9 cellular contexts compared by ENCODE assay signal in genomic region chr16:88568710-88569613, GRCh38. TPM values are rescaled to one million over a fixed set of nuclear protein-coding genes. Genes with fewer than 3 reads are reported as not detected.
DNase-seq lines count a peak whose midpoint lies in the region; ATAC-seq and TF ChIP-seq lines count a peak whose summit lies in the region.
"Had no signal": no experiment of that assay in that cellular context is flagged by ENCODE, and none has a peak within 500 bp of the region (broad histone marks: within the 10 kb centered on the region; RNA-seq: fewer than 3 reads in every experiment).

No MANE protein-coding gene starts in this region.

- H3K27me3 ChIP-seq in SJSA1 (replicated peaks) (no peaks in the 10 kb centered on the region), gastrocnemius medialis (no peaks in the 10 kb centered on the region)

- H3K4me1 ChIP-seq in SJSA1 (replicated peaks) (peaks cover 15% of the 10 kb centered on the region), gastrocnemius medialis (peaks cover 22 to 29% of the 10 kb centered on the region in 2 donors)

- DNase-seq in SJSA1 (ENCODE audit: low read depth in 1 of 2, low spot score in 2 of 2) (no peak), fibroblast of villous mesenchyme (ENCODE audit: low read depth) (no peak), gastrocnemius medialis (no peak), D341Med (ENCODE audit: low spot score) (no peak), activated gamma-delta T cell treated with Interleukin-2 at 50 U/mL for 16 hours (no peak), SW480 (ENCODE audit: low spot score) (no peak)
- DNase-seq: activated CD4-positive, alpha-beta T cell treated with anti-CD3 and anti-CD28 coated beads, Interleukin-2, amount 50 U/mL, for 48 hours had no signal

- H3K36me3 ChIP-seq in SJSA1 = peaks cover 22% of the 10 kb centered on the region
- H3K36me3 ChIP-seq in gastrocnemius medialis = no peaks in the 10 kb centered on the region

- in situ Hi-C loops in gastrocnemius medialis (cut with MboI; ENCODE audit: low sequenced_read_pairs in 4 of 4) = loop anchor here in 2 of 4 donors (25.0 kb wide), 2 partner anchors 132 to 807 kb away; partner anchors contain the start of gene KLHDC4 (in 1 of the 2)

- peak; percentile 0 for ATAC-seq in GM21717 (IDR thresholded peaks at IDR 0.05; ENCODE audit: unreplicated experiment)
- ATAC-seq in gastrocnemius medialis = no peak
- ATAC-seq in esophagus mucosa = no peak

- intact Hi-C loops in gastrocnemius medialis (cut with DNase I; ENCODE audit: low total_unique reads) = no loop called here

- H3K9me3 ChIP-seq in SJSA1 (replicated peaks) = no peaks in the 10 kb centered on the region
- no peaks in the 10 kb centered on the region for H3K9me3 ChIP-seq in gastrocnemius medialis

- no peak overlapping the region for H3K27ac ChIP-seq in SJSA1
- peak overlapping the region; percentile 84 to 90 (median 88) for H3K27ac ChIP-seq in gastrocnemius medialis

- no peak for TF ChIP-seq POLR2A in gastrocnemius medialis (IDR thresholded peaks at IDR 0.05)

- TF ChIP-seq CTCF in fibroblast of villous mesenchyme (IDR thresholded peaks at IDR 0.05; ENCODE audit: insufficient read depth, low read depth, low read length) = no peak
- TF ChIP-seq CTCF in gastrocnemius medialis (IDR thresholded peaks at IDR 0.05 in 4 of 5, conservative IDR thresholded peaks at IDR 0.05 in 1 of 5) = no peak

- H3K4me3 ChIP-seq in SJSA1 = peak overlapping the region; percentile 81
- peak overlapping the region; percentile 74 for H3K4me3 ChIP-seq in fibroblast of villous mesenchyme (ENCODE audit: low read depth, low read length)
- peak overlapping the region; percentile 78 to 93 (median 90) for H3K4me3 ChIP-seq in gastrocnemius medialis

RNA-seq across cellular contexts. Expression of gene ZC3H18, which starts 1.2 kb away (rescaled TPM):
- 14.6 and 18.2 TPM in 2 replicates for total RNA-seq in SJSA1 (2014; rRNA removed; shearing (Covaris generic))
- 12.6 and 17.7 TPM in 2 replicates for total RNA-seq in fibroblast of villous mesenchyme
- total RNA-seq in gastrocnemius medialis = 10 to 100 TPM; 10.9 to 20.5 (median 18.4) TPM
- 21.9 TPM for total RNA-seq in esophagus mucosa
